7 cellular contexts compared by ENCODE assay signal in the genomic region with DNA sequence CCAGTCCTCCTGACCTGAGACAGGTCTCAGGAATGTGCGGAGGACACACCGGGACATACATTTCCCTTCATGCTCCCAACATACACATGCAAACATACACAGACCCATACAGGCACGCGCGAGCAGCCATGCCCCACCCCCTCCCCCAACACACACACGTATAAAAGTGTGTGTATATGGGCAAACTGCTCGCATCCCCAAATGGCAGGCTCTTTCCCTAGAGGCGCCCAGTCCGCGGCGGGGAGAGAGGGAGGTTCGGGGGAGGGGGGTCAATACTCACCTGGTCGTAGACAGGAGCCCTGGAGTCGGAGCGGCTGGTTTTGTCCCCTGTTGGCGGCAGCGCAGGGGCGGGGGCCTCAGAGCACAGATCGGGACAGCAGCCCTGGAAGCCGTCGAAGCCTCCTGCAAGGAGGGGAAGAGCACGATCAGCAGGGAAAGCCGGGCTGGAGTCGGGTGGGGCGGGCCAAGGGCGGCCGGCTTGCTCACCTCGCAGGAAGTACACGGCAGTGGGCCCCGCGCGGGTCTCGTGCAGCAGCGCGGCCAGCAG. TPM values are rescaled to one million over a fixed set of nuclear protein-coding genes. Genes with fewer than 3 reads are reported as not detected.
DNase-seq lines count a peak whose midpoint lies in the region; ATAC-seq and TF ChIP-seq lines count a peak whose summit lies in the region.

No MANE protein-coding gene starts in this region.

- peak overlapping the region; percentile 98 for H3K27ac ChIP-seq in SU-DHL-6 (ENCODE audit: low read depth, low read length)
- H3K27ac ChIP-seq in naive thymus-derived CD4-positive, alpha-beta T cell (ENCODE audit: low read depth, low read length), result peak overlapping the region; percentile 99

- peaks cover 0 to 10% (median 0%) of the 10 kb centered on the region in 11 donors for H3K9me3 Mint-ChIP-seq in naive thymus-derived CD4-positive, alpha-beta T cell

- POLR2A ChIA-PET in naive thymus-derived CD4-positive, alpha-beta T cell (lab: Charles Lee), result interaction anchor here (0.6 to 11.9 kb wide), 6 partner anchors 11 to 394 kb away, joined by 3 to 106 read pairs (median 32); partner anchors contain the start of genes CIAO1 and TMEM127

- H3K4me1 Mint-ChIP-seq in naive thymus-derived CD4-positive, alpha-beta T cell, result peaks cover 35 to 67% (median 60%) of the 10 kb centered on the region in 7 donors

- CTCF ChIA-PET in naive thymus-derived CD4-positive, alpha-beta T cell (lab: Charles Lee), result interaction anchor here (2.4 to 15.4 kb wide), 3 partner anchors 20 to 36 kb away, joined by 8 to 401 read pairs (median 10); no protein-coding TSS in a partner anchor

- peaks cover 50 to 52% of the 10 kb centered on the region in 2 donors for H3K4me1 ChIP-seq in naive thymus-derived CD4-positive, alpha-beta T cell (ENCODE audit: control insufficient read depth in 2 of 2, insufficient read depth in 2 of 2, low read length in 2 of 2)

- no peaks in the 10 kb centered on the region for H3K9me2 ChIP-seq in SU-DHL-6 (replicated peaks; ENCODE audit: insufficient read depth, low read length)

- peak overlapping the region; percentile 90 to 98 (median 95) for H3K4me3 Mint-ChIP-seq in naive thymus-derived CD4-positive, alpha-beta T cell

- TF ChIP-seq CTCF in HFF-Myc (IDR thresholded peaks at IDR 0.05; ENCODE audit: low read depth, low read length, missing control alignments) (no peak), SU-DHL-6 (IDR thresholded peaks at IDR 0.05; ENCODE audit: insufficient read depth, low read length, poor library complexity, severe bottlenecking) (no peak)

- H3K4me2 ChIP-seq in SU-DHL-6 (ENCODE audit: low read depth, low read length, poor library complexity, severe bottlenecking), result peak overlapping the region; percentile 80

- H2AFZ ChIP-seq in SU-DHL-6 (ENCODE audit: low read depth, low read length, severe bottlenecking), result no peak overlapping the region

- peaks cover 11% of the 10 kb centered on the region; the same call in 1 of the 2 replicates for H4K20me1 ChIP-seq in SU-DHL-6 (ENCODE audit: low read depth, low read length)

- H3K79me2 ChIP-seq in SU-DHL-6 (ENCODE audit: insufficient read depth, low read length), result peaks cover 22% of the 10 kb centered on the region

- H3K4me3 ChIP-seq in HFF-Myc (replicated peaks; ENCODE audit: low read depth, low read length), result peak overlapping the region; percentile 96
- peak overlapping the region; percentile 87 for H3K4me3 ChIP-seq in SU-DHL-6 (ENCODE audit: insufficient read depth, low read length, poor library complexity, severe bottlenecking)
- peak overlapping the region; percentile 69 for H3K4me3 ChIP-seq in naive thymus-derived CD4-positive, alpha-beta T cell (ENCODE audit: low read length)

- peaks cover 10% of the 10 kb centered on the region for H3K36me3 ChIP-seq in SU-DHL-6 (ENCODE audit: low read length)
- H3K36me3 ChIP-seq in naive thymus-derived CD4-positive, alpha-beta T cell (ENCODE audit: control insufficient read depth in 2 of 3, insufficient read depth in 3 of 3, low read length in 3 of 3), result peaks cover 0 to 14% (median 0%) of the 10 kb centered on the region in 3 experiments

- peaks cover 58% of the 10 kb centered on the region for H3F3A ChIP-seq in SU-DHL-6 (ENCODE audit: insufficient read depth)

- intact Hi-C loops in naive thymus-derived CD4-positive, alpha-beta T cell (cut with micrococcal nuclease), result loop anchor here (1.0 to 5.0 kb wide), 10 partner anchors 20 to 818 kb away; partner anchors contain the start of genes ADRA2B (in 1 of the 2), CNNM3 (in 1 of the 2), CNNM4 (in 1 of the 2) and KANSL3 (in 1 of the 2)

- ATAC-seq in naive thymus-derived CD4-positive, alpha-beta T cell, result no peak

- H3K27me3 Mint-ChIP-seq in naive thymus-derived CD4-positive, alpha-beta T cell, result no peaks in the 10 kb centered on the region

- peak overlapping the region; percentile 98 for H3K9ac ChIP-seq in SU-DHL-6 (ENCODE audit: low read length)

- H3K9me3 ChIP-seq in SU-DHL-6 (ENCODE audit: insufficient read depth, low read length), result no peaks in the 10 kb centered on the region
- H3K9me3 ChIP-seq in naive thymus-derived CD4-positive, alpha-beta T cell (ENCODE audit: control insufficient read depth in 2 of 3, low read length in 3 of 3), result no peaks in the 10 kb centered on the region

- H3K36me3 Mint-ChIP-seq in naive thymus-derived CD4-positive, alpha-beta T cell, result peaks cover 0 to 11% (median 0%) of the 10 kb centered on the region in 5 donors

- no peaks in the 10 kb centered on the region for H3K27me3 ChIP-seq in SU-DHL-6 (ENCODE audit: low read length)
- H3K27me3 ChIP-seq in naive thymus-derived CD4-positive, alpha-beta T cell (ENCODE audit: control insufficient read depth in 2 of 2, insufficient read depth in 2 of 2, low read length in 2 of 2), result no peaks in the 10 kb centered on the region

- no peak for DNase-seq in HFF-Myc (ENCODE audit: extremely low read depth, low read depth)
- DNase-seq in central memory CD4-positive, alpha-beta T cell, result peak; percentile 42
- peak in 7 of 9 donors; percentile 43 to 70 (median 53) for DNase-seq in naive thymus-derived CD4-positive, alpha-beta T cell
- DNase-seq in dedifferentiated amniotic fluid mesenchymal stem cell (ENCODE audit: extremely low spot score), result no peak
- DNase-seq in effector CD8-positive, alpha-beta T cell (lab: John Stamatoyannopoulos, UW), result no peak
- DNase-seq in GM19240 (ENCODE audit: insufficient read length, low spot score), result no peak

- H3K27ac Mint-ChIP-seq in naive thymus-derived CD4-positive, alpha-beta T cell, result peak overlapping the region; percentile 78 to 100 (median 96)

RNA-seq across cellular contexts. Expression of gene DUSP2, which starts 0.7 kb away (rescaled TPM):
- 100 to 1,000 TPM in 2 of 5 experiments, 10 to 100 TPM in 3; 22.1 to 255 (median 50.3) TPM for total RNA-seq in naive thymus-derived CD4-positive, alpha-beta T cell
- polyA plus RNA-seq in naive thymus-derived CD4-positive, alpha-beta T cell, result 10 to 100 TPM; 21.0 to 25.6 TPM

RNA-seq across cellular contexts. Expression of gene ASTL, which starts 6.3 kb away (rescaled TPM):
- 1 to 10 TPM in 2 of 5 experiments, under 1 TPM in 3; 0.65 to 7.5 (median 0.86) TPM for total RNA-seq in naive thymus-derived CD4-positive, alpha-beta T cell
- under 1 TPM in 1 of 2 donors, not detected in 1; 0.19 TPM for polyA plus RNA-seq in naive thymus-derived CD4-positive, alpha-beta T cell

RNA-seq across cellular contexts. Expression of gene ADRA2B, which starts 28.2 kb away (rescaled TPM):
- total RNA-seq in naive thymus-derived CD4-positive, alpha-beta T cell, result under 1 TPM in 3 of 5 experiments, not detected in 2; 0.15 to 0.93 (median 0.76) TPM
- not detected for polyA plus RNA-seq in naive thymus-derived CD4-positive, alpha-beta T cell

Comparison
In these comparisons a context has a peak if more than half of its experiments do, and no peak if none do; other contexts are left out.
1. DNase-seq: peak in central memory CD4-positive, alpha-beta T cell (single experiment) and naive thymus-derived CD4-positive, alpha-beta T cell (7 of 9); none in HFF-Myc (single experiment), dedifferentiated amniotic fluid mesenchymal stem cell (single experiment), effector CD8-positive, alpha-beta T cell (single experiment) and GM19240 (single experiment).
2. Peak in every context shown above with its lines, with median percentiles within 50 percentile points of each other: H3K4me3 ChIP-seq.